In genomic region chr12:53230971-53231858, GRCh38 we compare ENCODE assay signal across 6 cellular contexts. TPM values are rescaled to one million over a fixed set of nuclear protein-coding genes. Genes with fewer than 3 reads are reported as not detected.
A peak's percentile ranks its signal among the peaks of the same experiment; 100 is the strongest.
DNase-seq lines count a peak whose midpoint lies in the region; ATAC-seq lines count a peak whose summit lies in the region.

No MANE protein-coding gene starts in this region.

- H3K36me3 ChIP-seq in HUES6 (ENCODE audit: control insufficient read depth, insufficient read depth, low read length): no peaks in the 10 kb centered on the region; the same call in 1 of the 2 replicates

- H3K4me1 Mint-ChIP-seq in dendritic cell treated with granulocyte-macrophage colony-stimulating factor and Interleukin-4, amounts not matched to agents 40 ng/mL and 50 ng/mL, for 4 days (ENCODE audit: low read depth): peaks cover 57% of the 10 kb centered on the region

- H3K4me3 Mint-ChIP-seq in dendritic cell treated with granulocyte-macrophage colony-stimulating factor and Interleukin-4, amounts not matched to agents 40 ng/mL and 50 ng/mL, for 4 days: no peak overlapping the region

- ATAC-seq in HG03175 (IDR thresholded peaks at IDR 0.05; ENCODE audit: unreplicated experiment) (no peak), GM18498 (IDR thresholded peaks at IDR 0.05; ENCODE audit: unreplicated experiment) (no peak)

- no peaks in the 10 kb centered on the region for H3K9me3 ChIP-seq in HUES6 (ENCODE audit: control insufficient read depth, insufficient read depth, low read depth, low read length)

- no peaks in the 10 kb centered on the region for H3K36me3 Mint-ChIP-seq in dendritic cell treated with granulocyte-macrophage colony-stimulating factor and Interleukin-4, amounts not matched to agents 40 ng/mL and 50 ng/mL, for 4 days (ENCODE audit: low read depth)

- peaks cover 51% of the 10 kb centered on the region for H3K4me1 ChIP-seq in HUES6 (ENCODE audit: control insufficient read depth, insufficient read depth, low read length)

- peaks cover 60% of the 10 kb centered on the region for H3K27me3 Mint-ChIP-seq in dendritic cell treated with granulocyte-macrophage colony-stimulating factor and Interleukin-4, amounts not matched to agents 40 ng/mL and 50 ng/mL, for 4 days

- 0 out of 2 replicates have a peak, but pooled peaks cover 4% of the 10 kb centered on the region for H3K27me3 ChIP-seq in HUES6 (ENCODE audit: control insufficient read depth, insufficient read depth, low read length)

- no peak overlapping the region for H3K27ac ChIP-seq in HUES6 (ENCODE audit: low read depth, low read length)

- peak overlapping the region; percentile 75 for H3K4me3 ChIP-seq in HUES6 (ENCODE audit: low read depth, low read length)

- H3K9me3 Mint-ChIP-seq in dendritic cell treated with granulocyte-macrophage colony-stimulating factor and Interleukin-4, amounts not matched to agents 40 ng/mL and 50 ng/mL, for 4 days: no peaks in the 10 kb centered on the region

- peak overlapping the region; percentile 37 for H3K27ac Mint-ChIP-seq in dendritic cell treated with granulocyte-macrophage colony-stimulating factor and Interleukin-4, amounts not matched to agents 40 ng/mL and 50 ng/mL, for 4 days

- intact Hi-C loops in dendritic cell treated with granulocyte-macrophage colony-stimulating factor and Interleukin-4, amounts not matched to agents 40 ng/mL and 50 ng/mL, for 4 days (cut with micrococcal nuclease): no loop called here
- intact Hi-C loops in posterior vena cava (cut with DNase I): no loop called here

- peak; percentile 43 for DNase-seq in posterior vena cava (ENCODE audit: low spot score)
- no peak for DNase-seq in cerebellar cortex (ENCODE audit: low spot score)

- peak overlapping the region; percentile 51 for H3K9ac ChIP-seq in HUES6 (ENCODE audit: low read length)

RNA-seq across cellular contexts. Expression of gene RARG, which starts 0.8 kb away (rescaled TPM):
- total RNA-seq in posterior vena cava: 10 to 100 TPM; 33.4 to 38.1 TPM

RNA-seq across cellular contexts. Expression of gene ITGB7, which starts 24.2 kb away (rescaled TPM):
- 1 to 10 TPM; 2.1 to 2.9 TPM for total RNA-seq in posterior vena cava

RNA-seq across cellular contexts. Expression of gene ESPL1, which starts 36.9 kb away (rescaled TPM):
- total RNA-seq in posterior vena cava: 1 to 10 TPM in 1 of 2 donors, under 1 TPM in 1; 0.62 to 1.0 TPM

RNA-seq across cellular contexts. Expression of gene CSAD, which starts 50.5 kb away (rescaled TPM):
- 10 to 100 TPM; 16.4 to 22.3 TPM for total RNA-seq in posterior vena cava

RNA-seq across cellular contexts. Expression of gene ZNF740, which starts 50.7 kb away (rescaled TPM):
- 10 to 100 TPM; 23.7 to 27.4 TPM for total RNA-seq in posterior vena cava
